ENCODE assay signal across 8 cellular contexts in genomic region chr19:4694211-4694987, GRCh38. TPM values are rescaled to one million over a fixed set of nuclear protein-coding genes. Genes with fewer than 3 reads are reported as not detected.
DNase-seq lines count a peak whose midpoint lies in the region; ATAC-seq and TF ChIP-seq lines count a peak whose summit lies in the region.

No MANE protein-coding gene starts in this region.

- peak overlapping the region; percentile 86 for H3K27ac ChIP-seq in 22Rv1

- no peaks in the 10 kb centered on the region for H3K27me3 Mint-ChIP-seq in MCF 10A (ENCODE audit: insufficient read depth, unreplicated experiment)

- DNase-seq in HT1080 (ENCODE audit: low read depth): peak; percentile 96
- peak; percentile 100 for DNase-seq in MCF 10A (ENCODE audit: unreplicated experiment)
- peak; percentile 90 for DNase-seq in kidney epithelial cell (ENCODE audit: low read depth)
- no peak for DNase-seq in NK-92 (lab: John Stamatoyannopoulos, UW; ENCODE audit: unreplicated experiment)

- peaks cover 84% of the 10 kb centered on the region for H3K36me3 Mint-ChIP-seq in MCF 10A (ENCODE audit: insufficient read depth, unreplicated experiment)

- intact Hi-C loops in MCF 10A (cut with micrococcal nuclease): loop anchor here (1.0 kb wide), 2 partner anchors 19 to 24 kb away; partner anchors contain the start of gene MYDGF

- TSS peak; percentile 22 for BruUV-seq in MCF 10A (replicated peaks; lab: Mats Ljungman, UMichigan)

- no peak overlapping the region for H3K4me3 ChIP-seq in kidney epithelial cell (ENCODE audit: low read depth, low read length)

- ATAC-seq in HG02571 (IDR thresholded peaks at IDR 0.05; ENCODE audit: unreplicated experiment) (no peak), HG02852 (IDR thresholded peaks at IDR 0.05; ENCODE audit: unreplicated experiment) (no peak), HG03439 (IDR thresholded peaks at IDR 0.05; ENCODE audit: unreplicated experiment) (no peak)

- H3K36me3 ChIP-seq in kidney epithelial cell (ENCODE audit: control insufficient read depth, insufficient read depth, low read length): peaks cover 8% of the 10 kb centered on the region

- CTCF ChIA-PET in MCF 10A (lab: Yijun Ruan, JAX): interaction anchor here (0.6 to 1.3 kb wide), 5 partner anchors 14 to 1027 kb away, joined by 3 to 5 read pairs (median 3); no protein-coding TSS in a partner anchor

- no peaks in the 10 kb centered on the region for H3K27me3 ChIP-seq in kidney epithelial cell (ENCODE audit: control insufficient read depth, insufficient read depth, low read length)

- peaks cover 26% of the 10 kb centered on the region for H3K4me1 Mint-ChIP-seq in MCF 10A (ENCODE audit: insufficient read depth, unreplicated experiment)

- TF ChIP-seq CTCF in 22Rv1 (IDR thresholded peaks at IDR 0.05): no peak
- no peak for TF ChIP-seq CTCF in MCF 10A (IDR thresholded peaks at IDR 0.05; ENCODE audit: unreplicated experiment)
- no peak for TF ChIP-seq CTCF in kidney epithelial cell (IDR thresholded peaks at IDR 0.05; ENCODE audit: insufficient read depth, low read length, poor library complexity, severe bottlenecking)

- peak overlapping the region; percentile 93 for H3K27ac Mint-ChIP-seq in MCF 10A (ENCODE audit: low read depth, unreplicated experiment)

- POLR2A ChIA-PET in MCF 10A (lab: Yijun Ruan, JAX): interaction anchor here (0.6 to 5.9 kb wide), 17 partner anchors 13 to 1330 kb away, joined by 3 to 62 read pairs (median 5); partner anchors contain the start of genes CHAF1A, DPP9, FEM1A and MYDGF

- H3K4me3 Mint-ChIP-seq in MCF 10A (ENCODE audit: unreplicated experiment): peak overlapping the region; percentile 70

- no peaks in the 10 kb centered on the region for H3K9me3 Mint-ChIP-seq in MCF 10A (ENCODE audit: unreplicated experiment)

RNA-seq across cellular contexts. Expression of gene MYDGF, which starts 24.3 kb away (rescaled TPM):
- 76.3 and 76.6 TPM in 2 replicates for total RNA-seq in HT1080 (2014; rRNA removed; shearing (Covaris generic))
- polyA plus RNA-seq in HT1080 (2015; cell fraction: cytosol; rRNA removed): 175 and 189 TPM in 2 replicates
- 90.8 and 104 TPM in 2 replicates for polyA plus RNA-seq in HT1080 (2015; cell fraction: nucleus; rRNA removed)
- 188 and 231 TPM in 2 replicates for total RNA-seq in MCF 10A (2022)
- total RNA-seq in kidney epithelial cell: 148 and 173 TPM in 2 replicates

RNA-seq across cellular contexts. Expression of gene DPP9, which starts 29.2 kb away (rescaled TPM):
- total RNA-seq in HT1080 (2014; rRNA removed; shearing (Covaris generic)): 36.1 and 53.1 TPM in 2 replicates
- polyA plus RNA-seq in HT1080 (2015; cell fraction: cytosol; rRNA removed): 85.1 and 107 TPM in 2 replicates
- 106 and 112 TPM in 2 replicates for polyA plus RNA-seq in HT1080 (2015; cell fraction: nucleus; rRNA removed)
- total RNA-seq in MCF 10A (2022) (90.6 and 100 TPM in 2 replicates), kidney epithelial cell (67.8 and 128 TPM in 2 replicates)

RNA-seq across cellular contexts. Expression of gene TNFAIP8L1, which starts 55.1 kb away (rescaled TPM):
- total RNA-seq in HT1080 (2014; rRNA removed; shearing (Covaris generic)): 3.0 and 6.1 TPM in 2 replicates
- polyA plus RNA-seq in HT1080 (2015; cell fraction: cytosol; rRNA removed): 15.2 and 15.4 TPM in 2 replicates
- 7.6 and 9.0 TPM in 2 replicates for polyA plus RNA-seq in HT1080 (2015; cell fraction: nucleus; rRNA removed)
- total RNA-seq in MCF 10A (2022): 2.7 and 3.6 TPM in 2 replicates
- 0.75 and 1.2 TPM in 2 replicates for total RNA-seq in kidney epithelial cell
